In genomic region chr6:11535801-11536230, GRCh38 we compare ENCODE assay signal across 9 cellular contexts. TPM values are rescaled to one million over a fixed set of nuclear protein-coding genes. Genes with fewer than 3 reads are reported as not detected.
DNase-seq lines count a peak whose midpoint lies in the region; ATAC-seq and TF ChIP-seq lines count a peak whose summit lies in the region.
"Had no signal": no experiment of that assay in that cellular context is flagged by ENCODE, and none has a peak within 500 bp of the region (broad histone marks: within the 10 kb centered on the region; RNA-seq: fewer than 3 reads in every experiment).

No MANE protein-coding gene starts in this region.

- H3K9me3 ChIP-seq in MM.1S (replicated peaks; ENCODE audit: insufficient read depth, low read length) (no peaks in the 10 kb centered on the region), heart left ventricle (no peaks in the 10 kb centered on the region)

- no peaks in the 10 kb centered on the region for H3K9me2 ChIP-seq in MM.1S (replicated peaks; ENCODE audit: insufficient read depth, low read length)

- intact Hi-C loops in heart left ventricle (cut with DNase I) = no loop called here

- no peak overlapping the region for H3K4me3 ChIP-seq in MM.1S (ENCODE audit: low read length)
- no peak overlapping the region for H3K4me3 ChIP-seq in astrocyte of the cerebellum (ENCODE audit: low read depth, low read length)
- no peak overlapping the region for H3K4me3 ChIP-seq in heart left ventricle

- in situ Hi-C loops in astrocyte of the cerebellum (cut with HindIII; ENCODE audit: low sequenced_read_pairs) (no loop called here), G401 (cut with HindIII; ENCODE audit: low sequenced_read_pairs) (no loop called here)

- no peaks in the 10 kb centered on the region for H3K79me2 ChIP-seq in MM.1S (ENCODE audit: low read length)

- no peak overlapping the region for H3K9ac ChIP-seq in MM.1S (ENCODE audit: low read length)

- 9 to 23% (median 18%) methylated on average over 2 of the region's 2 CpGs for WGBS in heart left ventricle, 4 donors

- 0 out of 2 replicates have a peak, but pooled peaks cover 4% of the 10 kb centered on the region for H3K4me1 ChIP-seq in MM.1S (ENCODE audit: low read length)
- peaks cover 0 to 22% (median 8%) of the 10 kb centered on the region in 12 donors for H3K4me1 ChIP-seq in heart left ventricle

- H3K27me3 ChIP-seq in MM.1S (replicated peaks; ENCODE audit: insufficient read depth, low read length) (peaks cover 4% of the 10 kb centered on the region; the same call in 1 of the 2 replicates), heart left ventricle (no peaks in the 10 kb centered on the region)

- no peak overlapping the region for H3K4me2 ChIP-seq in MM.1S (ENCODE audit: low read depth, low read length)

- H3K36me3 ChIP-seq in MM.1S (replicated peaks; ENCODE audit: insufficient read depth, low read length) = no peaks in the 10 kb centered on the region
- no peaks in the 10 kb centered on the region for H3K36me3 ChIP-seq in heart left ventricle

- TF ChIP-seq POLR2A in heart left ventricle (IDR thresholded peaks at IDR 0.05) = no peak

- H2AFZ ChIP-seq in MM.1S (ENCODE audit: low read length) = no peak overlapping the region

- peaks cover 19% of the 10 kb centered on the region for H3F3A ChIP-seq in MM.1S (ENCODE audit: insufficient read depth, low read length)

- ATAC-seq in HG02870 (IDR thresholded peaks at IDR 0.05; ENCODE audit: unreplicated experiment) (no peak), GM21390 (IDR thresholded peaks at IDR 0.05; ENCODE audit: unreplicated experiment) (no peak), heart left ventricle (no peak)

- TF ChIP-seq CTCF in MM.1S (IDR thresholded peaks at IDR 0.05; ENCODE audit: low read length) = no peak
- TF ChIP-seq CTCF in astrocyte of the cerebellum (IDR thresholded peaks at IDR 0.05; ENCODE audit: low read depth, low read length, missing control alignments) = no peak
- no peak for TF ChIP-seq CTCF in heart left ventricle (IDR thresholded peaks at IDR 0.05)

- DNase-seq in EH (ENCODE audit: low read depth) (peak; percentile 49), MM.1S (peak; percentile 19), astrocyte of the cerebellum (ENCODE audit: low read depth) (peak; percentile 42), mucosa of gallbladder (ENCODE audit: low spot score) (peak; percentile 47), G401 (ENCODE audit: low spot score) (no peak), heart left ventricle (no peak)
- DNase-seq: Right ventricle myocardium superior had no signal

- no peak overlapping the region for H3K27ac ChIP-seq in MM.1S (ENCODE audit: low read length)
- H3K27ac ChIP-seq in heart left ventricle = no peak overlapping the region

- 0 out of 2 replicates have a peak, but pooled peaks cover 3% of the 10 kb centered on the region for H4K20me1 ChIP-seq in MM.1S (ENCODE audit: insufficient read depth, low read length)

RNA-seq across cellular contexts. Expression of gene TMEM170B, which starts 1.7 kb away (rescaled TPM):
- total RNA-seq in mucosa of gallbladder (4.5 TPM), heart left ventricle (1 to 10 TPM; 3.3 to 5.9 (median 4.0) TPM)
- 4.9 and 6.3 TPM in 2 replicates for total RNA-seq in G401 (2014; rRNA removed; shearing (Covaris generic))
- 1 to 10 TPM; 1.0 to 2.8 TPM for polyA plus RNA-seq in heart left ventricle

Comparison
In these comparisons a context has a peak if more than half of its experiments do, and no peak if none do; other contexts are left out.
1. DNase-seq: peak in EH (single experiment), MM.1S (single experiment), astrocyte of the cerebellum (single experiment) and mucosa of gallbladder (single experiment); none in G401 (single experiment) and heart left ventricle (0 of 5).